Comparison of ENCODE assay signal across 19 cellular contexts in the genomic region with DNA sequence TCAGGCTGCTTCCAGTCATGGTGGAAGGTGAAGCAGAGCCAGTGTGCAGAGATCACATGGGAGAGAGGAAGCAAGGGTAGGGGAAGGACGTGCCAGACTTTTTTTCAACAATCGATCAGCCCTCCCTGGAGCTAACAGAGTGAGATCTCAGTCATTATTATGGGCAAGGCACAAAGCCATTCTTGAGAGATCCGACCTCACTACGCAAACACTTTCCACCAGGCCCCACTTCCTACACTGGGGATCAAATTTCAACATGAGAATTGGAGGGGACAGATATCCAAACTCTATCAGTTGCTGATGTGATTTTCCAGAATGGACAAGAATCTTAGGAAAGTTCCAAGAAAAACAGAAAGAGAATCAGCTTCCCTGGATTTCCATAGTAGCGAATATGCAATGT.
DNase-seq lines count a peak whose midpoint lies in the region; FAIRE-seq and TF ChIP-seq lines count a peak whose summit lies in the region.
"Had no signal": no experiment of that assay in that cellular context is flagged by ENCODE, and none has a peak within 500 bp of the region (broad histone marks: within the 10 kb centered on the region; RNA-seq: fewer than 3 reads in every experiment).

No MANE protein-coding gene starts in this region.

- peak overlapping the region; percentile 90 for H3K27ac Mint-ChIP-seq in Calu3 (ENCODE audit: unreplicated experiment)
- peak overlapping the region; percentile 79 for H3K27ac Mint-ChIP-seq in progenitor cell of endocrine pancreas
- H3K27ac Mint-ChIP-seq: CD8-positive, alpha-beta memory T cell had no signal

- no peaks in the 10 kb centered on the region for H3K27me3 ChIP-seq in bronchial epithelial cell (ENCODE audit: control insufficient read depth, insufficient read depth, low read length)

- H3K4me1 Mint-ChIP-seq in Calu3 (ENCODE audit: low read depth, unreplicated experiment) = peaks cover 13% of the 10 kb centered on the region
- peaks cover 11% of the 10 kb centered on the region for H3K4me1 Mint-ChIP-seq in progenitor cell of endocrine pancreas (ENCODE audit: low read depth)
- H3K4me1 Mint-ChIP-seq: CD8-positive, alpha-beta memory T cell had no signal

- H3K4me3 Mint-ChIP-seq in Calu3 (ENCODE audit: low read depth, unreplicated experiment) (peak overlapping the region; percentile 42), progenitor cell of endocrine pancreas (ENCODE audit: low read depth) (no peak overlapping the region)
- H3K4me3 Mint-ChIP-seq: CD8-positive, alpha-beta memory T cell had no signal

- H3K27me3 Mint-ChIP-seq in Calu3 (ENCODE audit: unreplicated experiment) = no peaks in the 10 kb centered on the region
- no peaks in the 10 kb centered on the region for H3K27me3 Mint-ChIP-seq in progenitor cell of endocrine pancreas

- intact Hi-C loops in Calu3 (cut with micrococcal nuclease; ENCODE audit: unreplicated experiment) = no loop called here

- TSS peak; percentile 72 for BruUV-seq in Calu3 (replicated peaks; lab: Mats Ljungman, UMichigan)

- H3K36me3 Mint-ChIP-seq in Calu3 (ENCODE audit: insufficient read depth, unreplicated experiment) = peaks cover 14% of the 10 kb centered on the region
- peaks cover 12% of the 10 kb centered on the region for H3K36me3 Mint-ChIP-seq in progenitor cell of endocrine pancreas (ENCODE audit: insufficient read depth)
- H3K36me3 Mint-ChIP-seq: CD8-positive, alpha-beta memory T cell had no signal

- no peaks in the 10 kb centered on the region for H3K36me3 ChIP-seq in bronchial epithelial cell (ENCODE audit: control insufficient read depth, insufficient read depth, low read length)

- peaks cover 2% of the 10 kb centered on the region for H3K9me3 Mint-ChIP-seq in Calu3 (ENCODE audit: low read depth, unreplicated experiment)
- no peaks in the 10 kb centered on the region for H3K9me3 Mint-ChIP-seq in progenitor cell of endocrine pancreas (ENCODE audit: low read depth)

- no peak for TF ChIP-seq CTCF in Calu3 (IDR thresholded peaks at IDR 0.05; ENCODE audit: unreplicated experiment)
- no peak for TF ChIP-seq CTCF in bronchial epithelial cell (IDR thresholded peaks at IDR 0.05; ENCODE audit: insufficient read depth, low read length, severe bottlenecking)
- no peak for TF ChIP-seq CTCF in progenitor cell of endocrine pancreas (IDR thresholded peaks at IDR 0.05; ENCODE audit: unreplicated experiment)

- no peak for TF ChIP-seq POLR2A in erythroblast (IDR thresholded peaks at IDR 0.05; ENCODE audit: low read length)

- H3K4me3 ChIP-seq in bronchial epithelial cell (ENCODE audit: low read depth, low read length) = no peak overlapping the region

- FAIRE-seq in bronchial epithelial cell (lab: Jason Lieb, UNC) = peak; percentile 58
- FAIRE-seq: G401.6, H1, HepG2 had no signal

- CTCF ChIA-PET in Calu3 (lab: Charles Lee) = no interaction called here

- DNase-seq in NCI-H510A treated with DMSO at 0.1 percent for 48 hours (lab: John Stamatoyannopoulos, UW) (peak; percentile 24), NCI-H510A (lab: John Stamatoyannopoulos, UW) (no peak), Calu3 (no peak), bronchial epithelial cell (ENCODE audit: low read depth) (no peak), progenitor cell of endocrine pancreas (ENCODE audit: low spot score, unreplicated experiment) (no peak), dedifferentiated amniotic fluid mesenchymal stem cell (ENCODE audit: extremely low spot score) (no peak), erythroblast (lab: John Stamatoyannopoulos, UW) (no peak)
- DNase-seq: C1 segment of cervical spinal cord; CD8-positive, alpha-beta memory T cell; DND-41; KG1; MV-4-11; NCI-H1417 treated with DMSO at 0.1 percent for 48 hours; NCI-H2227 treated with DMSO at 0.1 percent for 48 hours; NCI-H526 treated with DMSO at 0.1 percent for 48 hours; SK-N-SH had no signal
